8 cellular contexts compared by ENCODE assay signal in genomic region chr6:16759646-16760535, GRCh38. TPM values are rescaled to one million over a fixed set of nuclear protein-coding genes. Genes with fewer than 3 reads are reported as not detected.
DNase-seq lines count a peak whose midpoint lies in the region; ATAC-seq and TF ChIP-seq lines count a peak whose summit lies in the region.

No MANE protein-coding gene starts in this region.

- H3K4me3 ChIP-seq in OCI-LY7 (ENCODE audit: low read depth, low read length, poor library complexity, severe bottlenecking): no peak overlapping the region
- peak overlapping the region; percentile 87 to 88 for H3K4me3 ChIP-seq in muscle layer of duodenum (ENCODE audit: low read depth in 1 of 2, low read length in 2 of 2)

- intact Hi-C loops in OCI-LY7 (cut with micrococcal nuclease; ENCODE audit: unreplicated experiment): loop anchor here (5.0 to 10.0 kb wide), 2 partner anchors 155 to 353 kb away; no protein-coding TSS in a partner anchor

- H3K9me3 ChIP-seq in OCI-LY7 (ENCODE audit: low read length): no peaks in the 10 kb centered on the region
- H3K9me3 ChIP-seq in muscle layer of duodenum (ENCODE audit: control insufficient read depth in 1 of 2, low read length in 2 of 2): no peaks in the 10 kb centered on the region

- H2AFZ ChIP-seq in OCI-LY7 (ENCODE audit: low read length): no peak overlapping the region

- no TSS peak for BruUV-seq in OCI-LY7 (replicated peaks; lab: Mats Ljungman, UMichigan)

- CTCF ChIA-PET in OCI-LY7 (lab: Charles Lee; ENCODE audit: unreplicated experiment): no interaction called here

- peak overlapping the region; percentile 47; the same call in 1 of the 2 replicates for H3K4me2 ChIP-seq in OCI-LY7 (ENCODE audit: low read length)

- no peaks in the 10 kb centered on the region for H4K20me1 ChIP-seq in OCI-LY7 (ENCODE audit: insufficient read depth, low read length)

- H3K36me3 ChIP-seq in OCI-LY7 (ENCODE audit: insufficient read depth, low read length) (no peaks in the 10 kb centered on the region), muscle layer of duodenum (ENCODE audit: control insufficient read depth in 1 of 2, insufficient read depth in 2 of 2, low read length in 2 of 2) (peaks cover 0 to 4% of the 10 kb centered on the region in 2 donors)

- TF ChIP-seq CTCF in OCI-LY7 (conservative IDR thresholded peaks at IDR 0.05; ENCODE audit: low read length): no peak

- no peaks in the 10 kb centered on the region for H3K4me1 ChIP-seq in OCI-LY7 (ENCODE audit: insufficient read depth, low read length, poor library complexity, severe bottlenecking)
- H3K4me1 ChIP-seq in muscle layer of duodenum (ENCODE audit: control insufficient read depth in 1 of 2, insufficient read depth in 2 of 2, low read length in 2 of 2): peaks cover 3 to 23% of the 10 kb centered on the region in 2 donors

- no peaks in the 10 kb centered on the region for H3K27me3 ChIP-seq in muscle layer of duodenum (ENCODE audit: low read depth, low read length)

- peak; percentile 78 for DNase-seq in ACHN
- no peak for DNase-seq in OCI-LY7 (ENCODE audit: low spot score)
- peak; percentile 81 to 85 for DNase-seq in activated T-cell treated with anti-CD3 and anti-CD28 coated beads, Interleukin-2, amount 50 U/mL, for 48 hours
- peak; percentile 49 for DNase-seq in stimulated activated CD8-positive, alpha-beta memory T cell treated with anti-CD3 and anti-CD28 coated beads, Interleukin-7, amount 100 ng/mL, for 24 hours (ENCODE audit: low read depth)

- no peaks in the 10 kb centered on the region for H3K9me2 ChIP-seq in OCI-LY7 (ENCODE audit: insufficient read depth, low read length)

- H3K79me2 ChIP-seq in OCI-LY7 (ENCODE audit: insufficient read depth, low read depth, low read length): no peaks in the 10 kb centered on the region

- H3K27ac ChIP-seq in OCI-LY7 (ENCODE audit: low read depth, low read length, poor library complexity, severe bottlenecking) (no peak overlapping the region), muscle layer of duodenum (ENCODE audit: low read length) (peak overlapping the region; percentile 92)

- peak; percentile 31 for ATAC-seq in GM18868 (IDR thresholded peaks at IDR 0.05; ENCODE audit: unreplicated experiment)
- ATAC-seq in HG03175 (IDR thresholded peaks at IDR 0.05; ENCODE audit: unreplicated experiment): peak; percentile 36
- ATAC-seq in esophagus mucosa: peak; percentile 84

- in situ Hi-C loops in ACHN (cut with HindIII; ENCODE audit: low pct_ligation_motif_present, low pct_unique_long_range_greater_than_20kb, low sequenced_read_pairs): no loop called here

- POLR2A ChIA-PET in OCI-LY7 (lab: Charles Lee): interaction anchor here (0.6 to 0.8 kb wide), 2 partner anchors 17 to 256 kb away, joined by 3 to 4 read pairs; no protein-coding TSS in a partner anchor

RNA-seq across cellular contexts. Expression of gene ATXN1, which starts 1.4 kb away (rescaled TPM):
- not detected in 2 replicates for total RNA-seq in OCI-LY7 (2014; rRNA removed; shearing (Covaris generic))
- total RNA-seq in OCI-LY7 (2022): 0.09 TPM in 1 of 2 replicates, not detected in the other
- 29.3 TPM for total RNA-seq in esophagus mucosa

Comparison
In these comparisons a context has a peak if more than half of its experiments do, and no peak if none do; other contexts are left out.
1. ATAC-seq: peak in every context shown above with its lines; median percentile 84 in esophagus mucosa; 36 in HG03175; 31 in GM18868.
2. RNA of gene ATXN1, which starts 1.4 kb away (total RNA-seq): 29.3 TPM in esophagus mucosa (single experiment); 0.09 TPM in OCI-LY7; every median in the first group is over 10 times any median in the second.